8 cellular contexts compared by ENCODE assay signal in the genomic region with DNA sequence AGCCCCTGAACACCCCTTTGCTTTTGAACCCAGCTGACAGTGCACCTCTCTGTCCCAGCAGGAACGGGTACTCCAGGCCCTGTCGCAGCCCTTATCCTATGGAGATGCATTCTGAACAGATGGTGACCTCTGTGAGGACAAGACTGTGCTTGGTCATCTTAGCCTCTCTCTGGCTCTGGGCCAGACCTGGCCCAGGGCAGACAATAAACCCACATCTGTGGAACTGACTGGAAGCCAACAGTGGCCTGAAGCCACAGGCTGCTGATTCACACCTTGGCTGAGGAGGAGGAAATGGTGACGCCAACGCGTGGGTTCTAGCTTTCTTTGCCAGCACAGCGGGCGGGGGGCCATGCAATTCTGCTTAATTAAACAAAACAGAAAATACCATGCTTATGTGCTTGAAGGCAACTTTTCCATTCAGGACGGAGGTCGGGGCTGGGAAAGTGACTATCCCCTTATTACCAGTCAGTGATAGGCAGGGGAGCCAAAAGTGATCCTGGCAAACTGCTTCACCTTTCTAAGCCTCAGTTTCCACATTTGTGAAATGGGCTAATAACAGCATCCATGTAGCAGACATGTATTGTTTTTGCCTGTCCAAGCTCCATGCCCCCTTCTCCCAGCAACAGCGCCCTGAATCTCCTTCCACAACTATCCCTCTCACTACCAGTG. TPM values are rescaled to one million over a fixed set of nuclear protein-coding genes. Genes with fewer than 3 reads are reported as not detected.
A peak's percentile ranks its signal among the peaks of the same experiment; 100 is the strongest.
DNase-seq lines count a peak whose midpoint lies in the region; FAIRE-seq and TF ChIP-seq lines count a peak whose summit lies in the region.

No MANE protein-coding gene starts in this region.

- DNase-seq in DMS53 (lab: John Stamatoyannopoulos, UW) (peak; percentile 62), NCI-H82 treated with DMSO at 0.1 percent for 48 hours (lab: John Stamatoyannopoulos, UW; ENCODE audit: unreplicated experiment) (peak; percentile 47), anterior cingulate cortex (lab: John Stamatoyannopoulos, UW) (peak in 37 of 58 donors; percentile 20 to 88 (median 55)), islet precursor cell (peak; percentile 64), SIG-M5 treated with dmso at 0.1 percent for 504 hours (lab: John Stamatoyannopoulos, UW; ENCODE audit: unreplicated experiment) (no peak), GM12892 (ENCODE audit: insufficient read length) (no peak), NCI-H2107 (lab: John Stamatoyannopoulos, UW) (no peak)
- DNase-seq in stimulated activated CD4-positive, alpha-beta T cell treated with anti-CD3 and anti-CD28 coated beads, Interleukin-4, amount 100 ng/mL, for 4 hours, result peak; percentile 27 to 62

- FAIRE-seq in GM12892 (lab: Jason Lieb, UNC), result no peak

- no peak for TF ChIP-seq POLR2A in GM12892 (IDR thresholded peaks at IDR 0.05; ENCODE audit: low read depth, low read length)

RNA-seq across cellular contexts. Expression of gene SH3PXD2B, which starts 10.8 kb away (rescaled TPM):
- polyA plus RNA-seq in GM12892 (2012; ENCODE audit: missing spikeins), result 0.95 TPM

Comparison
In these comparisons a context has a peak if more than half of its experiments do, and no peak if none do; other contexts are left out.
1. DNase-seq: peak in DMS53 (single experiment), NCI-H82 treated with DMSO at 0.1 percent for 48 hours (single experiment), anterior cingulate cortex (37 of 58), islet precursor cell (single experiment) and stimulated activated CD4-positive, alpha-beta T cell treated with anti-CD3 and anti-CD28 coated beads, Interleukin-4, amount 100 ng/mL, for 4 hours (2 of 2); none in SIG-M5 treated with dmso at 0.1 percent for 504 hours (single experiment), GM12892 (single experiment) and NCI-H2107 (single experiment).